In genomic region chr1:245361951-245362350, GRCh38 we compare ENCODE assay signal across 6 cellular contexts.
"Had no signal": no experiment of that assay in that cellular context is flagged by ENCODE, and none has a peak within 500 bp of the region (broad histone marks: within the 10 kb centered on the region; RNA-seq: fewer than 3 reads in every experiment).

No MANE protein-coding gene starts in this region.

- ATAC-seq: HepG2, K562 had no signal

- H3K4me3 ChIP-seq: K562 had no signal

- H3K27ac ChIP-seq: HL-60, KMS-11 had no signal

- DNase-seq: KBM-7, KG1 had no signal

- H3K4me2 ChIP-seq: KMS-11 had no signal

- H3K9ac ChIP-seq: KMS-11 had no signal
